Comparison of ENCODE assay signal across 10 cellular contexts in the genomic region with DNA sequence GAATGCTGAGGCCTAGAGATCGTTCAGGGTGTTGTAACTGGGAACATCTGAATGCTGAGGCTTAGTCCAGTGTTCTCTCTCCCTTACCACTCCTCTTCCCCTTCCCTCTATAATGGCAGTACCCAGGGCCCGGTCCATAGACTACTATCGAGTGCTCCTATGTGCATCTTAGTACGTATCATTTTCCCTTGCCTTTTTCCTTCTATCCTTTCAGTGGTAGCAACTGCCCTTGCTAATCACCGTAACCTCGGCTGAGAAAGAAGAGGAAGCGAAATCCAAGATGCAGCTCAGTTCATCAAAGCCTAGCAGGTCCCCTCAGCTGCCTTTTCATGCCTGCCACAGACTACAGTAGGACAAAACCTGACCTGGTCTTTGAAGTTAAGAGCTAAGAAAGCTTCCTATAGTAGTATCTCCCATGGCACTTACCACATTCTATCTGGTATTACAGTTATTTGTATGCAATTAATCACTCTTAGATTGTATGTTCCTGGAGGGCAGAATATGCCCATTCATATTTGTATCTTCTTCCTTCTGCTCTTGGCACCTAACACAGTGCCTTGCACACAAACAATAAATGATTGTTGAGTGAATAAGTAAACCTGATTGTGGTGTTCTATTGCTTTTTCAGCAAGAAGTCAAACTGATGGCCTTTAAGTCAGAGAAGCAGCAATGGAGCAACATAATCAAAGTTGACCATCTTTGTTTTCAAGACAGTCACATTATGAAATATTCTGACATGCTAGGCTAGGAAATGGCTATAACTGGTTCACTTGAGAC. TPM values are rescaled to one million over a fixed set of nuclear protein-coding genes. Genes with fewer than 3 reads are reported as not detected.
DNase-seq lines count a peak whose midpoint lies in the region; ATAC-seq, FAIRE-seq and TF ChIP-seq lines count a peak whose summit lies in the region.
"Had no signal": no experiment of that assay in that cellular context is flagged by ENCODE, and none has a peak within 500 bp of the region (broad histone marks: within the 10 kb centered on the region; RNA-seq: fewer than 3 reads in every experiment).

No MANE protein-coding gene starts in this region.

- peak overlapping the region; percentile 41 for H3K4me3 Mint-ChIP-seq in stimulated activated naive CD8-positive, alpha-beta T cell treated with anti-CD3 and anti-CD28 coated beads, Interleukin-15, Interleukin-2, amounts not matched to agents 100 ng/mL and 50 ng/mL, for 24 hours
- peak overlapping the region; percentile 81 for H3K4me3 Mint-ChIP-seq in activated naive CD8-positive, alpha-beta T cell

- no peaks in the 10 kb centered on the region for H3K27me3 ChIP-seq in left lung

- H3K36me3 Mint-ChIP-seq in stimulated activated naive CD8-positive, alpha-beta T cell treated with anti-CD3 and anti-CD28 coated beads, Interleukin-15, Interleukin-2, amounts not matched to agents 100 ng/mL and 50 ng/mL, for 24 hours (ENCODE audit: low read depth) = peaks cover 48% of the 10 kb centered on the region
- H3K36me3 Mint-ChIP-seq in activated naive CD8-positive, alpha-beta T cell = peaks cover 19% of the 10 kb centered on the region

- H3K4me1 ChIP-seq in left lung (peaks cover 0 to 72% of the 10 kb centered on the region in 2 donors), kidney (ENCODE audit: control insufficient read depth in 1 of 2, insufficient read depth in 1 of 2, low read depth in 1 of 2, low read length in 2 of 2) (no peaks in the 10 kb centered on the region)

- peaks cover 93% of the 10 kb centered on the region for H3K4me1 Mint-ChIP-seq in stimulated activated naive CD8-positive, alpha-beta T cell treated with anti-CD3 and anti-CD28 coated beads, Interleukin-15, Interleukin-2, amounts not matched to agents 100 ng/mL and 50 ng/mL, for 24 hours (ENCODE audit: low read depth)
- peaks cover 90% of the 10 kb centered on the region for H3K4me1 Mint-ChIP-seq in activated naive CD8-positive, alpha-beta T cell (ENCODE audit: low read depth)

- H3K4me3 ChIP-seq in left lung (no peak overlapping the region), kidney (ENCODE audit: low read length in 2 of 2) (no peak overlapping the region)

- DNase-seq in stimulated activated naive CD8-positive, alpha-beta T cell treated with anti-CD3 and anti-CD28 coated beads, Interleukin-15, Interleukin-2, amounts not matched to agents 100 U/mL and 50 U/mL, for 24 hours = no peak
- DNase-seq in cerebellum (ENCODE audit: low spot score) = no peak
- DNase-seq in left lung = no peak
- DNase-seq in kidney = no peak
- no peak for DNase-seq in stimulated activated CD4-positive, alpha-beta T cell treated with anti-CD3 and anti-CD28 coated beads, Interleukin-1b, Interleukin-23, amount 100 ng/mL, for 48 hours
- DNase-seq: NCI-H510A treated with DMSO at 0.1 percent for 48 hours, occipital lobe had no signal

- H3K9me3 ChIP-seq in left lung (no peaks in the 10 kb centered on the region), kidney (ENCODE audit: control insufficient read depth in 1 of 2, low read length in 2 of 2) (no peaks in the 10 kb centered on the region)

- TF ChIP-seq CTCF in left lung (IDR thresholded peaks at IDR 0.05) = no peak
- no peak for TF ChIP-seq CTCF in kidney (IDR thresholded peaks at IDR 0.05; ENCODE audit: borderline replicate concordance, extremely low read depth, insufficient read depth)

- H3K27ac ChIP-seq in left lung (peak overlapping the region in 1 of 2 donors; percentile 65), kidney (ENCODE audit: low read depth in 2 of 2, low read length in 2 of 2) (no peak overlapping the region)

- FAIRE-seq in kidney (lab: Jason Lieb, UNC) = no peak

- H3K9ac ChIP-seq in kidney (ENCODE audit: low read length in 2 of 2) = no peak overlapping the region

- no peaks in the 10 kb centered on the region for H3K27me3 Mint-ChIP-seq in stimulated activated naive CD8-positive, alpha-beta T cell treated with anti-CD3 and anti-CD28 coated beads, Interleukin-15, Interleukin-2, amounts not matched to agents 100 ng/mL and 50 ng/mL, for 24 hours
- H3K27me3 Mint-ChIP-seq in activated naive CD8-positive, alpha-beta T cell = no peaks in the 10 kb centered on the region

- no peaks in the 10 kb centered on the region for H3K9me3 Mint-ChIP-seq in stimulated activated naive CD8-positive, alpha-beta T cell treated with anti-CD3 and anti-CD28 coated beads, Interleukin-15, Interleukin-2, amounts not matched to agents 100 ng/mL and 50 ng/mL, for 24 hours
- H3K9me3 Mint-ChIP-seq in activated naive CD8-positive, alpha-beta T cell (ENCODE audit: low read depth) = no peaks in the 10 kb centered on the region

- ATAC-seq in stimulated activated naive CD8-positive, alpha-beta T cell treated with anti-CD3 and anti-CD28 coated beads, Interleukin-15, Interleukin-2, amounts not matched to agents 100 U/mL and 50 U/mL, for 24 hours = no peak
- peak; percentile 32 for ATAC-seq in HG03097 (IDR thresholded peaks at IDR 0.05; ENCODE audit: low FRiP score, unreplicated experiment)
- ATAC-seq in left lung = no peak

- H3K36me3 ChIP-seq in left lung (peaks cover 0 to 66% of the 10 kb centered on the region in 2 donors), kidney (ENCODE audit: control insufficient read depth in 1 of 2, insufficient read depth in 2 of 2, low read length in 2 of 2) (peaks cover 11 to 27% of the 10 kb centered on the region in 2 donors)

- intact Hi-C loops in left lung (cut with DNase I) (no loop called here), kidney (cut with DNase I) (no loop called here)

- peak overlapping the region; percentile 23 for H3K27ac Mint-ChIP-seq in stimulated activated naive CD8-positive, alpha-beta T cell treated with anti-CD3 and anti-CD28 coated beads, Interleukin-15, Interleukin-2, amounts not matched to agents 100 ng/mL and 50 ng/mL, for 24 hours
- peak overlapping the region; percentile 71 for H3K27ac Mint-ChIP-seq in activated naive CD8-positive, alpha-beta T cell

RNA-seq across cellular contexts. Expression of a gene that starts 22.4 kb away (rescaled TPM):
- total RNA-seq in cerebellum (25.9 TPM), left lung (10 to 100 TPM; 70.8 to 87.4 TPM), kidney (51.0 TPM)
- 77.9 TPM for polyA plus RNA-seq in kidney (ENCODE audit: insufficient read depth, low read depth, low replicate concordance)

RNA-seq across cellular contexts. Expression of a gene that starts 49.1 kb away (rescaled TPM):
- 42.1 TPM for total RNA-seq in cerebellum
- 10 to 100 TPM; 22.4 to 25.0 TPM for total RNA-seq in left lung
- total RNA-seq in kidney = 24.0 TPM
- 16.3 TPM for polyA plus RNA-seq in kidney (ENCODE audit: insufficient read depth, low read depth, low replicate concordance)

RNA-seq across cellular contexts. Expression of a gene that starts 55.6 kb away (rescaled TPM):
- 91.6 TPM for total RNA-seq in cerebellum
- 10 to 100 TPM; 84.5 to 86.6 TPM for total RNA-seq in left lung
- total RNA-seq in kidney = 77.5 TPM
- polyA plus RNA-seq in kidney (ENCODE audit: insufficient read depth, low read depth, low replicate concordance) = 23.9 TPM
